Comparison of ENCODE assay signal across 9 cellular contexts in genomic region chr11:1303196-1303821, GRCh38. TPM values are rescaled to one million over a fixed set of nuclear protein-coding genes. Genes with fewer than 3 reads are reported as not detected.
A peak's percentile ranks its signal among the peaks of the same experiment; 100 is the strongest.
DNase-seq lines count a peak whose midpoint lies in the region; ATAC-seq and TF ChIP-seq lines count a peak whose summit lies in the region.
"Had no signal": no experiment of that assay in that cellular context is flagged by ENCODE, and none has a peak within 500 bp of the region (broad histone marks: within the 10 kb centered on the region; RNA-seq: fewer than 3 reads in every experiment).

No MANE protein-coding gene starts in this region.

- H3K4ac ChIP-seq in IMR-90 (ENCODE audit: low read depth, low read length), result no peak overlapping the region

- BruUV-seq in IMR-90 (replicated peaks; lab: Mats Ljungman, UMichigan), result no TSS peak

- H4K91ac ChIP-seq in IMR-90 (ENCODE audit: insufficient read depth, low read depth, low read length), result no peak overlapping the region

- no peak overlapping the region for H2AK5ac ChIP-seq in IMR-90 (ENCODE audit: low read depth, low read length)

- TF ChIP-seq RAD21 in IMR-90 (IDR thresholded peaks at IDR 0.05; ENCODE audit: low read length), result no peak

- no peak for TF ChIP-seq POLR2A in IMR-90 (IDR thresholded peaks at IDR 0.05; ENCODE audit: low read depth, low read length)

- H3K27ac ChIP-seq in IMR-90 (ENCODE audit: insufficient read depth, low read length), result no peak overlapping the region

- peaks cover 95% of the 10 kb centered on the region for H4K20me1 ChIP-seq in IMR-90 (ENCODE audit: insufficient read depth, low read length)

- peaks cover 9% of the 10 kb centered on the region; the same call in 1 of the 2 replicates for H3K36me3 ChIP-seq in IMR-90 (ENCODE audit: control insufficient read depth, insufficient read depth, low read length)

- H3K23ac ChIP-seq in IMR-90 (ENCODE audit: low read depth, low read length), result no peak overlapping the region

- H3K9ac ChIP-seq in IMR-90 (ENCODE audit: low read depth, low read length), result no peak overlapping the region

- H4K8ac ChIP-seq in IMR-90 (ENCODE audit: low read depth in 2 of 2, low read length in 2 of 2), result no peak overlapping the region

- TF ChIP-seq CTCF in IMR-90 (conservative IDR thresholded peaks at IDR 0.05; ENCODE audit: low read depth, low read length), result peak; percentile 24; the same call in 1 of the 2 replicates
- peak; percentile 56 for TF ChIP-seq CTCF in choroid plexus epithelial cell (conservative IDR thresholded peaks at IDR 0.05; ENCODE audit: low read depth, low read length)

- dilution Hi-C loops in IMR-90 (cut with HindIII; ENCODE audit: low sequenced_read_pairs, unreplicated experiment), result no loop called here

- intact Hi-C loops in IMR-90 (cut with micrococcal nuclease), result no loop called here

- peaks cover 13 to 93% of the 10 kb centered on the region in 2 experiments for H3K79me1 ChIP-seq in IMR-90 (ENCODE audit: low read depth in 1 of 2, low read length in 2 of 2)

- H2AK9ac ChIP-seq in IMR-90 (replicated peaks; ENCODE audit: low read depth, low read length, poor library complexity), result no peak overlapping the region

- no peak overlapping the region for H2AFZ ChIP-seq in IMR-90 (replicated peaks; ENCODE audit: low read length, poor library complexity)

- no peak overlapping the region for H3K14ac ChIP-seq in IMR-90 (replicated peaks; ENCODE audit: low read depth, low read length)

- no peaks in the 10 kb centered on the region for H3K27me3 ChIP-seq in IMR-90 (ENCODE audit: control insufficient read depth, insufficient read depth, low read length)

- H2BK15ac ChIP-seq in IMR-90 (ENCODE audit: low read depth, low read length), result no peak overlapping the region

- in situ Hi-C loops in IMR-90 (cut with MboI; ENCODE audit: low sequenced_read_pairs) (no loop called here), G401 (cut with HindIII; ENCODE audit: low sequenced_read_pairs) (no loop called here)

- H3K9me3 ChIP-seq in IMR-90 (ENCODE audit: control insufficient read depth, insufficient read depth, low read length), result no peaks in the 10 kb centered on the region

- H3K4me2 ChIP-seq in IMR-90 (ENCODE audit: low read depth, low read length), result no peak overlapping the region

- no peak overlapping the region for H4K5ac ChIP-seq in IMR-90 (ENCODE audit: low read depth, low read length)

- no peak overlapping the region for H2BK20ac ChIP-seq in IMR-90 (ENCODE audit: low read depth, low read length)

- no peak overlapping the region for H2BK120ac ChIP-seq in IMR-90 (ENCODE audit: low read depth, low read length)

- H2BK5ac ChIP-seq in IMR-90 (ENCODE audit: low read depth, low read length, poor library complexity, severe bottlenecking), result no peak overlapping the region

- no peak overlapping the region for H3K56ac ChIP-seq in IMR-90 (ENCODE audit: extremely low read depth, insufficient read depth, low read length)

- H3K4me1 ChIP-seq in IMR-90 (ENCODE audit: control insufficient read depth, insufficient read depth, low read length), result peaks cover 9% of the 10 kb centered on the region

- H3K18ac ChIP-seq in IMR-90 (ENCODE audit: low read depth, low read length), result no peak overlapping the region

- DNase-seq in Ammon's horn (ENCODE audit: low spot score) (peak; percentile 74), IMR-90 (no peak), choroid plexus epithelial cell (ENCODE audit: low read depth) (no peak), medulla oblongata (ENCODE audit: extremely low spot score) (peak; percentile 75), G401 (ENCODE audit: low spot score) (no peak), NCI-H2107 treated with DMSO at 0.1 percent for 48 hours (lab: John Stamatoyannopoulos, UW; ENCODE audit: unreplicated experiment) (no peak)
- no peak for DNase-seq in stimulated activated CD4-positive, alpha-beta T cell treated with anti-CD3 and anti-CD28 coated beads, Interleukin-2, amount 100 ng/mL, for 48 hours

- no peak overlapping the region for H3K4me3 ChIP-seq in IMR-90 (ENCODE audit: insufficient read depth, low read depth, low read length)
- H3K4me3 ChIP-seq in choroid plexus epithelial cell (ENCODE audit: low read depth, low read length), result no peak overlapping the region
- H3K4me3 ChIP-seq: K562 had no signal

- 89% methylated on average over 15 of the region's 24 CpGs; no CpG with 5 or more reads in 1 of the 2 experiments for WGBS in IMR-90 (ENCODE audit: extremely low coverage in 2 of 2, insufficient read length in 1 of 2), 2 experiments

- CTCF ChIA-PET in IMR-90 (lab: Yijun Ruan, JAX), result no interaction called here

- POLR2A ChIA-PET in IMR-90 (lab: Charles Lee; ENCODE audit: unreplicated experiment), result no interaction called here

- peaks cover 10% of the 10 kb centered on the region for H3K9me1 ChIP-seq in IMR-90 (ENCODE audit: insufficient read depth, low read length)

- ATAC-seq in IMR-90 (ENCODE audit: low read depth) (no peak), GM21737 (IDR thresholded peaks at IDR 0.05; ENCODE audit: unreplicated experiment) (no peak)
- ATAC-seq: K562 had no signal

TF ChIP-seq in IMR-90, 13 proteins besides CTCF, POLR2A, EP300 and RAD21:
- TF ChIP-seq MAZ (IDR thresholded peaks at IDR 0.05; ENCODE audit: borderline replicate concordance, low read depth, low read length) (no peak), SMC3 (IDR thresholded peaks at IDR 0.05; ENCODE audit: low read depth, low read length) (no peak), FOS (IDR thresholded peaks at IDR 0.05; ENCODE audit: low read depth, low read length) (no peak), RFX5 (IDR thresholded peaks at IDR 0.05; ENCODE audit: low read depth, low read length) (no peak), CHD1 (IDR thresholded peaks at IDR 0.05; ENCODE audit: low read depth, low read length) (no peak), ELK1 (IDR thresholded peaks at IDR 0.05; ENCODE audit: borderline replicate concordance, low read depth, low read length) (no peak), BHLHE40 (IDR thresholded peaks at IDR 0.05; ENCODE audit: low read depth, low read length) (no peak), MAFK (IDR thresholded peaks at IDR 0.05; ENCODE audit: low read depth, low read length) (no peak), NFE2L2 (IDR thresholded peaks at IDR 0.05; ENCODE audit: low read depth, low read length) (no peak), USF2 (IDR thresholded peaks at IDR 0.05; ENCODE audit: low read depth, low read length) (no peak)

RNA-seq across cellular contexts. Expression of gene TOLLIP, which starts 6.1 kb away (rescaled TPM):
- total RNA-seq in IMR-90 (2012; rRNA removed), result 18.9 and 19.7 TPM in 2 replicates
- 42.9 and 44.7 TPM in 2 replicates for polyA plus RNA-seq in IMR-90 (2012; rRNA removed)
- 45.2 and 62.0 TPM in 2 replicates for polyA plus RNA-seq in IMR-90 (2012; cell fraction: cytosol; rRNA removed)
- polyA plus RNA-seq in IMR-90 (2012; cell fraction: nucleus; rRNA removed; ENCODE audit: low replicate concordance), result 24.1 and 56.7 TPM in 2 replicates
- total RNA-seq in G401 (2014; rRNA removed; shearing (Covaris generic)), result 30.0 and 36.4 TPM in 2 replicates

Comparison
In these comparisons a context has a peak if more than half of its experiments do, and no peak if none do; other contexts are left out.
1. DNase-seq: peak in Ammon's horn (single experiment) and medulla oblongata (single experiment); none in IMR-90 (single experiment), choroid plexus epithelial cell (single experiment), stimulated activated CD4-positive, alpha-beta T cell treated with anti-CD3 and anti-CD28 coated beads, Interleukin-2, amount 100 ng/mL, for 48 hours (0 of 2), G401 (single experiment) and NCI-H2107 treated with DMSO at 0.1 percent for 48 hours (single experiment).